Comparison of ENCODE assay signal across 1 cellular context in the genomic region with DNA sequence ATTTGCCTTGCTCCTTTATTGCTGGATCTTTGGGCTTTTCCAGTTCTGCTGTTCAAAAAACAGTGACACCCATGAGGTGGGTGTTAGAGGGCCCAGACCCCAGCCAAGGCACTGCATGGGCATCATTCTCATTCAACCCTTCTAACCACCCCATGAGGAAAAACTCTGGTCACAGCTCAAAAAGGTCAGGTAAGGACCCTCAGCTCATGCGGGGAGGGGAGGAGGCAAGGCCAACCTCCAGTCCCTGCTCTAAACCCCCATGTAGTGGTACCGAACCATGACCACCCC.
A peak's percentile ranks its signal among the peaks of the same experiment; 100 is the strongest.
TF ChIP-seq lines count a peak whose summit lies in the region.

No MANE protein-coding gene starts in this region.

TF ChIP-seq in K562, 482 proteins besides CTCF, POLR2A, EP300 and RAD21 (continued from another document):
- TF ChIP-seq, protein P1, sequence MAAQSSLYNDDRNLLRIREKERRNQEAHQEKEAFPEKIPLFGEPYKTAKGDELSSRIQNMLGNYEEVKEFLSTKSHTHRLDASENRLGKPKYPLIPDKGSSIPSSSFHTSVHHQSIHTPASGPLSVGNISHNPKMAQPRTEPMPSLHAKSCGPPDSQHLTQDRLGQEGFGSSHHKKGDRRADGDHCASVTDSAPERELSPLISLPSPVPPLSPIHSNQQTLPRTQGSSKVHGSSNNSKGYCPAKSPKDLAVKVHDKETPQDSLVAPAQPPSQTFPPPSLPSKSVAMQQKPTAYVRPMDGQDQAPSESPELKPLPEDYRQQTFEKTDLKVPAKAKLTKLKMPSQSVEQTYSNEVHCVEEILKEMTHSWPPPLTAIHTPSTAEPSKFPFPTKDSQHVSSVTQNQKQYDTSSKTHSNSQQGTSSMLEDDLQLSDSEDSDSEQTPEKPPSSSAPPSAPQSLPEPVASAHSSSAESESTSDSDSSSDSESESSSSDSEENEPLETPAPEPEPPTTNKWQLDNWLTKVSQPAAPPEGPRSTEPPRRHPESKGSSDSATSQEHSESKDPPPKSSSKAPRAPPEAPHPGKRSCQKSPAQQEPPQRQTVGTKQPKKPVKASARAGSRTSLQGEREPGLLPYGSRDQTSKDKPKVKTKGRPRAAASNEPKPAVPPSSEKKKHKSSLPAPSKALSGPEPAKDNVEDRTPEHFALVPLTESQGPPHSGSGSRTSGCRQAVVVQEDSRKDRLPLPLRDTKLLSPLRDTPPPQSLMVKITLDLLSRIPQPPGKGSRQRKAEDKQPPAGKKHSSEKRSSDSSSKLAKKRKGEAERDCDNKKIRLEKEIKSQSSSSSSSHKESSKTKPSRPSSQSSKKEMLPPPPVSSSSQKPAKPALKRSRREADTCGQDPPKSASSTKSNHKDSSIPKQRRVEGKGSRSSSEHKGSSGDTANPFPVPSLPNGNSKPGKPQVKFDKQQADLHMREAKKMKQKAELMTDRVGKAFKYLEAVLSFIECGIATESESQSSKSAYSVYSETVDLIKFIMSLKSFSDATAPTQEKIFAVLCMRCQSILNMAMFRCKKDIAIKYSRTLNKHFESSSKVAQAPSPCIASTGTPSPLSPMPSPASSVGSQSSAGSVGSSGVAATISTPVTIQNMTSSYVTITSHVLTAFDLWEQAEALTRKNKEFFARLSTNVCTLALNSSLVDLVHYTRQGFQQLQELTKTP (IDR thresholded peaks at IDR 0.05; ENCODE audit: low read depth in 1 of 2, partially characterized antibody in 2 of 2), result no peak
- no peak for TF ChIP-seq TRIM28 (IDR thresholded peaks at IDR 0.05)
- TF ChIP-seq KDM5B (IDR thresholded peaks at IDR 0.05; ENCODE audit: insufficient replicate concordance, low read depth, low read length), result peak; percentile 65
- TF ChIP-seq, protein P2, sequence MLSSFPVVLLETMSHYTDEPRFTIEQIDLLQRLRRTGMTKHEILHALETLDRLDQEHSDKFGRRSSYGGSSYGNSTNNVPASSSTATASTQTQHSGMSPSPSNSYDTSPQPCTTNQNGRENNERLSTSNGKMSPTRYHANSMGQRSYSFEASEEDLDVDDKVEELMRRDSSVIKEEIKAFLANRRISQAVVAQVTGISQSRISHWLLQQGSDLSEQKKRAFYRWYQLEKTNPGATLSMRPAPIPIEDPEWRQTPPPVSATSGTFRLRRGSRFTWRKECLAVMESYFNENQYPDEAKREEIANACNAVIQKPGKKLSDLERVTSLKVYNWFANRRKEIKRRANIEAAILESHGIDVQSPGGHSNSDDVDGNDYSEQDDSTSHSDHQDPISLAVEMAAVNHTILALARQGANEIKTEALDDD (IDR thresholded peaks at IDR 0.05), result no peak
- TF ChIP-seq ZKSCAN1 (IDR thresholded peaks at IDR 0.05; ENCODE audit: low read depth, low read length), result no peak
- no peak for TF ChIP-seq POLR3G (IDR thresholded peaks at IDR 0.05; ENCODE audit: extremely low read depth, insufficient read length, insufficient replicate concordance)
- TF ChIP-seq, protein P3, sequence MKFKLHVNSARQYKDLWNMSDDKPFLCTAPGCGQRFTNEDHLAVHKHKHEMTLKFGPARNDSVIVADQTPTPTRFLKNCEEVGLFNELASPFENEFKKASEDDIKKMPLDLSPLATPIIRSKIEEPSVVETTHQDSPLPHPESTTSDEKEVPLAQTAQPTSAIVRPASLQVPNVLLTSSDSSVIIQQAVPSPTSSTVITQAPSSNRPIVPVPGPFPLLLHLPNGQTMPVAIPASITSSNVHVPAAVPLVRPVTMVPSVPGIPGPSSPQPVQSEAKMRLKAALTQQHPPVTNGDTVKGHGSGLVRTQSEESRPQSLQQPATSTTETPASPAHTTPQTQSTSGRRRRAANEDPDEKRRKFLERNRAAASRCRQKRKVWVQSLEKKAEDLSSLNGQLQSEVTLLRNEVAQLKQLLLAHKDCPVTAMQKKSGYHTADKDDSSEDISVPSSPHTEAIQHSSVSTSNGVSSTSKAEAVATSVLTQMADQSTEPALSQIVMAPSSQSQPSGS (CRISPR knock-in tag; IDR thresholded peaks at IDR 0.05), result no peak
- no peak for TF ChIP-seq MEIS2 (IDR thresholded peaks at IDR 0.05; ENCODE audit: partially characterized antibody)
- TF ChIP-seq, protein P4, sequence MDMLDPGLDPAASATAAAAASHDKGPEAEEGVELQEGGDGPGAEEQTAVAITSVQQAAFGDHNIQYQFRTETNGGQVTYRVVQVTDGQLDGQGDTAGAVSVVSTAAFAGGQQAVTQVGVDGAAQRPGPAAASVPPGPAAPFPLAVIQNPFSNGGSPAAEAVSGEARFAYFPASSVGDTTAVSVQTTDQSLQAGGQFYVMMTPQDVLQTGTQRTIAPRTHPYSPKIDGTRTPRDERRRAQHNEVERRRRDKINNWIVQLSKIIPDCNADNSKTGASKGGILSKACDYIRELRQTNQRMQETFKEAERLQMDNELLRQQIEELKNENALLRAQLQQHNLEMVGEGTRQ (CRISPR knock-in tag; IDR thresholded peaks at IDR 0.05), result no peak
- TF ChIP-seq CHD1 (IDR thresholded peaks at IDR 0.05; ENCODE audit: low read length), result no peak
- TF ChIP-seq ZNF184 (CRISPR knock-in tag; IDR thresholded peaks at IDR 0.05), result no peak
- TF ChIP-seq, protein P5, sequence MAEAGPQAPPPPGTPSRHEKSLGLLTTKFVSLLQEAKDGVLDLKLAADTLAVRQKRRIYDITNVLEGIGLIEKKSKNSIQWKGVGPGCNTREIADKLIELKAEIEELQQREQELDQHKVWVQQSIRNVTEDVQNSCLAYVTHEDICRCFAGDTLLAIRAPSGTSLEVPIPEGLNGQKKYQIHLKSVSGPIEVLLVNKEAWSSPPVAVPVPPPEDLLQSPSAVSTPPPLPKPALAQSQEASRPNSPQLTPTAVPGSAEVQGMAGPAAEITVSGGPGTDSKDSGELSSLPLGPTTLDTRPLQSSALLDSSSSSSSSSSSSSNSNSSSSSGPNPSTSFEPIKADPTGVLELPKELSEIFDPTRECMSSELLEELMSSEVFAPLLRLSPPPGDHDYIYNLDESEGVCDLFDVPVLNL (CRISPR knock-in tag; IDR thresholded peaks at IDR 0.05; ENCODE audit: low read depth), result no peak
- TF ChIP-seq, protein P6, sequence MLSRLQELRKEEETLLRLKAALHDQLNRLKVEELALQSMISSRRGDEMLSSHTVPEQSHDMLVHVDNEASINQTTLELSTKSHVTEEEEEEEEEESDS (CRISPR knock-in tag; IDR thresholded peaks at IDR 0.05), result no peak
- TF ChIP-seq ZNF212 (CRISPR knock-in tag; IDR thresholded peaks at IDR 0.05), result no peak
- no peak for TF ChIP-seq ZNF778 (CRISPR knock-in tag; IDR thresholded peaks at IDR 0.05)
- TF ChIP-seq ZNF41 (CRISPR knock-in tag; conservative IDR thresholded peaks at IDR 0.05), result 0 out of 2 replicates have a peak, but pooled peaks have one; percentile 14
- no peak for TF ChIP-seq MIER1 (IDR thresholded peaks at IDR 0.05; ENCODE audit: low read depth)
- TF ChIP-seq CHD4 (IDR thresholded peaks at IDR 0.05; ENCODE audit: insufficient read depth, insufficient replicate concordance, low read depth, low read length, poor library complexity, severe bottlenecking), result peak; percentile 75
- TF ChIP-seq NFIC (IDR thresholded peaks at IDR 0.05), result no peak
- no peak for TF ChIP-seq ZNF224 (CRISPR knock-in tag; IDR thresholded peaks at IDR 0.05)
- TF ChIP-seq, protein P7, sequence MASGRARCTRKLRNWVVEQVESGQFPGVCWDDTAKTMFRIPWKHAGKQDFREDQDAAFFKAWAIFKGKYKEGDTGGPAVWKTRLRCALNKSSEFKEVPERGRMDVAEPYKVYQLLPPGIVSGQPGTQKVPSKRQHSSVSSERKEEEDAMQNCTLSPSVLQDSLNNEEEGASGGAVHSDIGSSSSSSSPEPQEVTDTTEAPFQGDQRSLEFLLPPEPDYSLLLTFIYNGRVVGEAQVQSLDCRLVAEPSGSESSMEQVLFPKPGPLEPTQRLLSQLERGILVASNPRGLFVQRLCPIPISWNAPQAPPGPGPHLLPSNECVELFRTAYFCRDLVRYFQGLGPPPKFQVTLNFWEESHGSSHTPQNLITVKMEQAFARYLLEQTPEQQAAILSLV (tag; IDR thresholded peaks at IDR 0.05), result peak; percentile 24; the same call in 1 of the 2 replicates
- TF ChIP-seq, protein P8, sequence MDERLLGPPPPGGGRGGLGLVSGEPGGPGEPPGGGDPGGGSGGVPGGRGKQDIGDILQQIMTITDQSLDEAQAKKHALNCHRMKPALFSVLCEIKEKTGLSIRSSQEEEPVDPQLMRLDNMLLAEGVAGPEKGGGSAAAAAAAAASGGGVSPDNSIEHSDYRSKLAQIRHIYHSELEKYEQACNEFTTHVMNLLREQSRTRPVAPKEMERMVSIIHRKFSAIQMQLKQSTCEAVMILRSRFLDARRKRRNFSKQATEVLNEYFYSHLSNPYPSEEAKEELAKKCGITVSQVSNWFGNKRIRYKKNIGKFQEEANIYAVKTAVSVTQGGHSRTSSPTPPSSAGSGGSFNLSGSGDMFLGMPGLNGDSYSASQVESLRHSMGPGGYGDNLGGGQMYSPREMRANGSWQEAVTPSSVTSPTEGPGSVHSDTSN (CRISPR knock-in tag; IDR thresholded peaks at IDR 0.05; ENCODE audit: low read depth), result no peak
- TF ChIP-seq, protein P8 (tag; conservative IDR thresholded peaks at IDR 0.05; ENCODE audit: low read depth), result no peak
- no peak for TF ChIP-seq ARID1B (IDR thresholded peaks at IDR 0.05)
- 0 out of 2 replicates have a peak, but pooled peaks have one; percentile 30 for TF ChIP-seq ZNF764 (CRISPR knock-in tag; IDR thresholded peaks at IDR 0.05; ENCODE audit: low read depth)
